8 cellular contexts compared by ENCODE assay signal in the genomic region with DNA sequence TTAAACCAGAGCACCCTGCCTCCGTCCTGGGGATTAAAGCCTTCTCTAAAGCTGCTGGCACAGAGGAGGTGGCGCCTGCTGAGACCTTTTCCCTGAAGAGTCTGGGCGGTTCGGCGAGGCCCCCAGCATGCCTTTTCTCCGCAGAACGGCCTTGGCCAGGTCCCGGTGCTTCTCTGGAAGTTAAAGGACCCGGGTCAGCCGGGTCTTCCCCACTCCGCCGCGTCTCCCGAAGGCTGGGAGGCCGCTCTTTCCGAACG. TPM values are rescaled to one million over a fixed set of nuclear protein-coding genes. Genes with fewer than 3 reads are reported as not detected.
DNase-seq lines count a peak whose midpoint lies in the region; ATAC-seq, FAIRE-seq and TF ChIP-seq lines count a peak whose summit lies in the region.

No MANE protein-coding gene starts in this region.

- H3K9me3 ChIP-seq in ES-I3 (ENCODE audit: control insufficient read depth, insufficient read depth, low read length) (no peaks in the 10 kb centered on the region), SJCRH30 (replicated peaks) (no peaks in the 10 kb centered on the region), lung (ENCODE audit: control insufficient read depth in 2 of 2, insufficient read depth in 1 of 2, low read length in 1 of 2) (no peaks in the 10 kb centered on the region)

- peaks cover 2% of the 10 kb centered on the region; the same call in 1 of the 2 replicates for H3K27me3 Mint-ChIP-seq in HFFc6 (ENCODE audit: insufficient read depth)

- H3K36me3 ChIP-seq in ES-I3 (ENCODE audit: insufficient read depth, low read length) = peaks cover 27% of the 10 kb centered on the region
- H3K36me3 ChIP-seq in SJCRH30 = peaks cover 4% of the 10 kb centered on the region; the same call in 1 of the 2 replicates
- peaks cover 12 to 28% of the 10 kb centered on the region in 2 donors for H3K36me3 ChIP-seq in lung (ENCODE audit: control insufficient read depth in 2 of 2, insufficient read depth in 2 of 2, low read length in 2 of 2)

- no peak for FAIRE-seq in GM12891 (lab: Jason Lieb, UNC)

- H3K27me3 ChIP-seq in SJCRH30 = no peaks in the 10 kb centered on the region
- H3K27me3 ChIP-seq in lung (ENCODE audit: control insufficient read depth, insufficient read depth) = no peaks in the 10 kb centered on the region

- DNase-seq in HFFc6 = no peak
- DNase-seq in SJCRH30 = peak in 1 of 2 experiments; percentile 54
- DNase-seq in coronary artery (ENCODE audit: low spot score) = no peak
- DNase-seq in lung (ENCODE audit: low spot score) = peak; percentile 32
- DNase-seq in GM12891 (ENCODE audit: insufficient read length, low spot score) = no peak
- DNase-seq in NCI-H446 treated with DMSO at 0.1 percent for 48 hours (lab: John Stamatoyannopoulos, UW) = no peak

- H3K4me3 Mint-ChIP-seq in HFFc6 = peak overlapping the region; percentile 98

- peak overlapping the region; percentile 79 for H3K27ac Mint-ChIP-seq in HFFc6

- H3K9ac ChIP-seq in ES-I3 (ENCODE audit: low read depth, low read length) = peak overlapping the region; percentile 81

- H3K4me1 Mint-ChIP-seq in HFFc6 (ENCODE audit: low read depth) = peaks cover 35% of the 10 kb centered on the region

- H3K27ac ChIP-seq in SJCRH30 (peak overlapping the region; percentile 48), coronary artery (peak overlapping the region; percentile 88 to 96), lung (ENCODE audit: low read depth in 1 of 2, low read length in 1 of 2) (peak overlapping the region; percentile 92 to 98), temporal lobe (ENCODE audit: low read depth, low read length) (peak overlapping the region; percentile 84)

- peak; percentile 17 for ATAC-seq in lung (ENCODE audit: insufficient read depth, low FRiP score)

- no peak for TF ChIP-seq POLR2A in GM12891 (IDR thresholded peaks at IDR 0.05; ENCODE audit: low read depth, low read length)

- TF ChIP-seq CTCF in HFFc6 (IDR thresholded peaks at IDR 0.05) = no peak
- TF ChIP-seq CTCF in coronary artery (IDR thresholded peaks at IDR 0.05) = no peak
- TF ChIP-seq CTCF in lung (IDR thresholded peaks at IDR 0.05; ENCODE audit: control extremely low read depth, extremely low read depth) = no peak

- no peaks in the 10 kb centered on the region for H3K9me3 Mint-ChIP-seq in HFFc6

- 0 to 1% methylated on average over 17 of the region's 17 CpGs for WGBS in lung, 2 donors

- H3K4me1 ChIP-seq in ES-I3 (ENCODE audit: insufficient read depth, low read length) (peaks cover 4% of the 10 kb centered on the region; the same call in 1 of the 2 replicates), SJCRH30 (no peaks in the 10 kb centered on the region), lung (ENCODE audit: control insufficient read depth in 2 of 2, insufficient read depth in 2 of 2, low read length in 2 of 2) (peaks cover 3 to 10% of the 10 kb centered on the region in 2 donors)

- H3K4me3 ChIP-seq in SJCRH30 = peak overlapping the region; percentile 74
- peak overlapping the region; percentile 97 for H3K4me3 ChIP-seq in coronary artery
- H3K4me3 ChIP-seq in lung = peak overlapping the region; percentile 95

- peaks cover 16% of the 10 kb centered on the region; the same call in 1 of the 2 replicates for H3K36me3 Mint-ChIP-seq in HFFc6 (ENCODE audit: low read depth)

TF ChIP-seq in GM12891, 5 proteins besides CTCF, POLR2A, EP300 and RAD21:
- TF ChIP-seq PAX5 (IDR thresholded peaks at IDR 0.05; ENCODE audit: insufficient read depth, low read length, severe bottlenecking) = no peak
- TF ChIP-seq POLR2AphosphoS5 (IDR thresholded peaks at IDR 0.05; ENCODE audit: low read depth, low read length) = no peak
- no peak for TF ChIP-seq TAF1 (IDR thresholded peaks at IDR 0.05; ENCODE audit: low read depth, low read length)
- no peak for TF ChIP-seq POU2F2 (IDR thresholded peaks at IDR 0.05; ENCODE audit: low read depth, low read length)
- no peak for TF ChIP-seq SPI1 (IDR thresholded peaks at IDR 0.05; ENCODE audit: low read depth, low read length)

RNA-seq across cellular contexts. Expression of a gene that starts 0.5 kb away (rescaled TPM):
- 10 to 100 TPM; 40.6 to 61.4 (median 51.8) TPM for total RNA-seq in HFFc6 (2021; fragmentation: NEBNext Ultra II Directional; extraction: Animal tissue kit (Norgen Biotek cat#: 25700))
- total RNA-seq in SJCRH30 (2014; rRNA removed; shearing (Covaris generic)) = 22.6 and 29.3 TPM in 2 replicates
- total RNA-seq in lung (10 to 100 TPM; 49.7 to 88.4 TPM), temporal lobe (41.3 TPM)
- 10 to 100 TPM; 32.4 to 35.3 TPM for polyA plus RNA-seq in lung
- polyA plus RNA-seq in GM12891 (2012; ENCODE audit: low read depth, missing spikeins) = 22.6 TPM

RNA-seq across cellular contexts. Expression of a gene that starts 16.3 kb away (rescaled TPM):
- total RNA-seq in HFFc6 (2021; fragmentation: NEBNext Ultra II Directional; extraction: Animal tissue kit (Norgen Biotek cat#: 25700)) = 10 to 100 TPM; 32.3 to 43.0 (median 35.4) TPM
- total RNA-seq in SJCRH30 (2014; rRNA removed; shearing (Covaris generic)) = 24.2 and 25.5 TPM in 2 replicates
- 10 to 100 TPM; 28.5 to 42.4 TPM for total RNA-seq in lung
- polyA plus RNA-seq in lung = 10 to 100 TPM; 13.7 to 31.7 TPM
- total RNA-seq in temporal lobe = 27.5 TPM
- 75.5 TPM for polyA plus RNA-seq in GM12891 (2012; ENCODE audit: low read depth, missing spikeins)

RNA-seq across cellular contexts. Expression of a gene that starts 31.8 kb away (rescaled TPM):
- total RNA-seq in HFFc6 (2021; fragmentation: NEBNext Ultra II Directional; extraction: Animal tissue kit (Norgen Biotek cat#: 25700)) = 100 to 1,000 TPM; 181 to 189 (median 186) TPM
- 212 and 220 TPM in 2 replicates for total RNA-seq in SJCRH30 (2014; rRNA removed; shearing (Covaris generic))
- total RNA-seq in lung = 100 to 1,000 TPM in 1 of 2 donors, 10 to 100 TPM in 1; 70.7 to 163 TPM
- polyA plus RNA-seq in lung = 100 to 1,000 TPM; 233 to 301 TPM
- 46.7 TPM for total RNA-seq in temporal lobe
- polyA plus RNA-seq in GM12891 (2012; ENCODE audit: low read depth, missing spikeins) = 564 TPM

RNA-seq across cellular contexts. Expression of a gene that starts 33.0 kb away (rescaled TPM):
- 10 to 100 TPM; 70.1 to 86.1 (median 75.9) TPM for total RNA-seq in HFFc6 (2021; fragmentation: NEBNext Ultra II Directional; extraction: Animal tissue kit (Norgen Biotek cat#: 25700))
- total RNA-seq in SJCRH30 (2014; rRNA removed; shearing (Covaris generic)) = 25.8 and 29.2 TPM in 2 replicates
- total RNA-seq in lung (100 to 1,000 TPM in 1 of 2 donors, 10 to 100 TPM in 1; 51.2 to 122 TPM), temporal lobe (4.4 TPM)
- 100 to 1,000 TPM in 1 of 2 donors, 10 to 100 TPM in 1; 62.7 to 103 TPM for polyA plus RNA-seq in lung
- polyA plus RNA-seq in GM12891 (2012; ENCODE audit: low read depth, missing spikeins) = 59.8 TPM

RNA-seq across cellular contexts. Expression of a gene that starts 50.5 kb away (rescaled TPM):
- 1 to 10 TPM in 5 of 6 experiments, under 1 TPM in 1; 0.76 to 1.7 (median 1.5) TPM for total RNA-seq in HFFc6 (2021; fragmentation: NEBNext Ultra II Directional; extraction: Animal tissue kit (Norgen Biotek cat#: 25700))
- total RNA-seq in SJCRH30 (2014; rRNA removed; shearing (Covaris generic)) = 0.02 TPM in 1 of 2 replicates, not detected in the other
- total RNA-seq in lung (10 to 100 TPM in 1 of 2 donors, 1 to 10 TPM in 1; 3.8 to 15.2 TPM), temporal lobe (4.2 TPM)
- polyA plus RNA-seq in lung = 10 to 100 TPM in 1 of 2 donors, 1 to 10 TPM in 1; 10.0 to 15.7 TPM
- 1.7 TPM for polyA plus RNA-seq in GM12891 (2012; ENCODE audit: low read depth, missing spikeins)
